Comparison of ENCODE assay signal across 17 cellular contexts in genomic region chr3:194097141-194097880, GRCh38. TPM values are rescaled to one million over a fixed set of nuclear protein-coding genes. Genes with fewer than 3 reads are reported as not detected.
DNase-seq lines count a peak whose midpoint lies in the region; ATAC-seq and TF ChIP-seq lines count a peak whose summit lies in the region.
"Had no signal": no experiment of that assay in that cellular context is flagged by ENCODE, and none has a peak within 500 bp of the region (broad histone marks: within the 10 kb centered on the region; RNA-seq: fewer than 3 reads in every experiment).

No MANE protein-coding gene starts in this region.

- H3K4me3 Mint-ChIP-seq in endodermal cell (no peak overlapping the region), osteocyte (ENCODE audit: unreplicated experiment) (no peak overlapping the region)
- no peak overlapping the region for H3K4me3 Mint-ChIP-seq in stimulated activated naive B cell treated with anti-CD40 and anti-IgM and Interleukin-4, amounts not matched to agents 10 μg/mL and 1 μg/mL and 100 μg/mL, for 72 hours

- H3K27me3 ChIP-seq in endodermal cell (ENCODE audit: control insufficient read depth, insufficient read depth, low read length, poor library complexity, severe bottlenecking) (no peaks in the 10 kb centered on the region), mesenchymal stem cell (ENCODE audit: control insufficient read depth in 1 of 2, insufficient read depth in 1 of 2, low read length in 2 of 2) (peaks cover 24 to 46% of the 10 kb centered on the region in 2 experiments)
- H3K27me3 ChIP-seq: sigmoid colon had no signal

- no peaks in the 10 kb centered on the region for H3K36me3 ChIP-seq in endodermal cell (ENCODE audit: control insufficient read depth, insufficient read depth, low read length)
- no peaks in the 10 kb centered on the region for H3K36me3 ChIP-seq in mesenchymal stem cell (ENCODE audit: control insufficient read depth in 1 of 2, insufficient read depth in 2 of 2, low read depth in 1 of 2, low read length in 2 of 2)
- H3K36me3 ChIP-seq: sigmoid colon had no signal

- H3K4me3 ChIP-seq in endodermal cell (ENCODE audit: low read length), result no peak overlapping the region
- H3K4me3 ChIP-seq in mesenchymal stem cell (ENCODE audit: insufficient read depth in 1 of 2, low read depth in 1 of 2, low read length in 2 of 2), result peak overlapping the region in 1 of 2 experiments; percentile 26
- H3K4me3 ChIP-seq: sigmoid colon had no signal

- no peak overlapping the region for H2AFZ ChIP-seq in mesenchymal stem cell (ENCODE audit: low read depth, low read length)

- H3K23ac ChIP-seq in mesenchymal stem cell (ENCODE audit: low read length in 2 of 2), result no peak overlapping the region

- no peak overlapping the region for H2BK5ac ChIP-seq in mesenchymal stem cell (ENCODE audit: low read depth, low read length, poor library complexity, severe bottlenecking)

- no peak for ATAC-seq in stimulated activated naive B cell treated with anti-CD40 and anti-IgM and Interleukin-4, amounts not matched to agents 10 μg/mL and 1 μg/mL and 100 μg/mL, for 72 hours (replicated peaks)

- DNase-seq in NCI-H2196 (lab: John Stamatoyannopoulos, UW; ENCODE audit: unreplicated experiment) (peak; percentile 41), NCI-H2196 treated with DMSO at 0.1 percent for 48 hours (lab: John Stamatoyannopoulos, UW; ENCODE audit: unreplicated experiment) (no peak), endodermal cell (peak; percentile 73), mesenchymal stem cell (no peak), foreskin melanocyte (no peak), osteocyte (ENCODE audit: extremely low spot score, unreplicated experiment) (no peak)
- no peak for DNase-seq in stimulated activated naive B cell treated with anti-CD40 and anti-IgM and Interleukin-4, amounts not matched to agents 10 μg/mL and 1 μg/mL and 100 μg/mL, for 72 hours
- DNase-seq in activated naive CD4-positive, alpha-beta T cell (lab: John Stamatoyannopoulos, UW), result no peak
- DNase-seq: 8988T; activated effector memory CD4-positive, alpha-beta T cell treated with anti-CD3 and anti-CD28 coated beads, Interleukin-2, amount 50 U/mL, for 16 hours; dermis blood vessel endothelial cell; EL; GOT3; NCI-H1930; sigmoid colon; stimulated activated CD4-positive, alpha-beta T cell treated with anti-CD3 and anti-CD28 coated beads, Interleukin-2, amount 100 ng/mL, for 48 hours; stimulated activated CD8-positive, alpha-beta memory T cell treated with anti-CD3 and anti-CD28 coated beads, Interleukin-4, amount 100 ng/mL, for 48 hours had no signal

- H3K9me3 ChIP-seq in endodermal cell (ENCODE audit: control insufficient read depth, low read length) (no peaks in the 10 kb centered on the region), mesenchymal stem cell (ENCODE audit: control insufficient read depth, low read length) (no peaks in the 10 kb centered on the region)
- H3K9me3 ChIP-seq: sigmoid colon had no signal

- no peaks in the 10 kb centered on the region for H3K79me1 ChIP-seq in mesenchymal stem cell (replicated peaks; ENCODE audit: low read length, poor library complexity, severe bottlenecking)

- H3K4me1 Mint-ChIP-seq in endodermal cell, result peaks cover 32% of the 10 kb centered on the region
- peaks cover 69 to 82% of the 10 kb centered on the region in 2 donors for H3K4me1 Mint-ChIP-seq in stimulated activated naive B cell treated with anti-CD40 and anti-IgM and Interleukin-4, amounts not matched to agents 10 μg/mL and 1 μg/mL and 100 μg/mL, for 72 hours
- H3K4me1 Mint-ChIP-seq in osteocyte (ENCODE audit: unreplicated experiment), result peaks cover 14% of the 10 kb centered on the region

- H3K27me3 Mint-ChIP-seq in endodermal cell (ENCODE audit: insufficient read depth) (peaks cover 16% of the 10 kb centered on the region), osteocyte (ENCODE audit: unreplicated experiment) (peaks cover 51% of the 10 kb centered on the region)
- no peaks in the 10 kb centered on the region for H3K27me3 Mint-ChIP-seq in stimulated activated naive B cell treated with anti-CD40 and anti-IgM and Interleukin-4, amounts not matched to agents 10 μg/mL and 1 μg/mL and 100 μg/mL, for 72 hours

- H3K27ac ChIP-seq in endodermal cell (ENCODE audit: low read depth, low read length) (no peak overlapping the region), mesenchymal stem cell (ENCODE audit: low read length, poor library complexity, severe bottlenecking) (no peak overlapping the region)
- H3K27ac ChIP-seq: sigmoid colon had no signal

- no peak overlapping the region for H2BK15ac ChIP-seq in mesenchymal stem cell (ENCODE audit: low read depth, poor library complexity, severe bottlenecking)

- H3K9ac ChIP-seq in endodermal cell (ENCODE audit: extremely low read depth, low read length, poor library complexity, severe bottlenecking) (no peak overlapping the region), mesenchymal stem cell (ENCODE audit: low read length) (no peak overlapping the region)

- no peak overlapping the region for H2BK120ac ChIP-seq in mesenchymal stem cell (ENCODE audit: low read depth, low read length)

- H3K9me3 Mint-ChIP-seq in endodermal cell, result no peaks in the 10 kb centered on the region
- no peaks in the 10 kb centered on the region for H3K9me3 Mint-ChIP-seq in stimulated activated naive B cell treated with anti-CD40 and anti-IgM and Interleukin-4, amounts not matched to agents 10 μg/mL and 1 μg/mL and 100 μg/mL, for 72 hours
- H3K9me3 Mint-ChIP-seq in osteocyte (ENCODE audit: unreplicated experiment), result no peaks in the 10 kb centered on the region

- H2BK12ac ChIP-seq in mesenchymal stem cell (ENCODE audit: low read length in 2 of 2), result peak overlapping the region in 1 of 2 experiments; percentile 61

- WGBS in endodermal cell (ENCODE audit: insufficient coverage in 1 of 2, insufficient read length in 1 of 2), 2 experiments, result 85 to 92% methylated on average over 11 to 14 of the region's 14 CpGs
- WGBS in mesenchymal stem cell, result 83% methylated on average over 14 of the region's 14 CpGs

- H3K4ac ChIP-seq in mesenchymal stem cell (ENCODE audit: low read depth in 1 of 2, low read length in 2 of 2), result no peak overlapping the region

- no peak overlapping the region for H3K4me2 ChIP-seq in mesenchymal stem cell (ENCODE audit: low read length, poor library complexity, severe bottlenecking)

- H2AK5ac ChIP-seq in mesenchymal stem cell (ENCODE audit: low read length, severe bottlenecking), result no peak overlapping the region

- no peak overlapping the region for H3K14ac ChIP-seq in mesenchymal stem cell (ENCODE audit: low read length in 2 of 2)

- H3K36me3 Mint-ChIP-seq in endodermal cell (ENCODE audit: low read depth), result no peaks in the 10 kb centered on the region
- H3K36me3 Mint-ChIP-seq in stimulated activated naive B cell treated with anti-CD40 and anti-IgM and Interleukin-4, amounts not matched to agents 10 μg/mL and 1 μg/mL and 100 μg/mL, for 72 hours, result no peaks in the 10 kb centered on the region
- no peaks in the 10 kb centered on the region for H3K36me3 Mint-ChIP-seq in osteocyte (ENCODE audit: unreplicated experiment)

- no peak overlapping the region for H4K8ac ChIP-seq in mesenchymal stem cell (ENCODE audit: low read length)

- H3K18ac ChIP-seq in mesenchymal stem cell (ENCODE audit: low read depth in 1 of 2, low read length in 2 of 2), result no peak overlapping the region

- H3K27ac Mint-ChIP-seq in endodermal cell, result no peak overlapping the region
- peak overlapping the region; percentile 20 for H3K27ac Mint-ChIP-seq in stimulated activated naive B cell treated with anti-CD40 and anti-IgM and Interleukin-4, amounts not matched to agents 10 μg/mL and 1 μg/mL and 100 μg/mL, for 72 hours
- H3K27ac Mint-ChIP-seq in osteocyte (ENCODE audit: unreplicated experiment), result no peak overlapping the region

- peak overlapping the region; percentile 21 for H4K91ac ChIP-seq in mesenchymal stem cell (ENCODE audit: low read length)

- H3K4me1 ChIP-seq in endodermal cell (ENCODE audit: control insufficient read depth, insufficient read depth, low read length) (peaks cover 3% of the 10 kb centered on the region), mesenchymal stem cell (ENCODE audit: control insufficient read depth, insufficient read depth, low read depth, low read length) (peaks cover 19% of the 10 kb centered on the region)

- TF ChIP-seq CTCF in endodermal cell (conservative IDR thresholded peaks at IDR 0.05), result no peak
- TF ChIP-seq CTCF in osteocyte (IDR thresholded peaks at IDR 0.05), result no peak

RNA-seq across cellular contexts. Expression of gene HES1, which starts 38.6 kb away (rescaled TPM):
- total RNA-seq in endodermal cell (10 to 100 TPM in 1 of 2 donors, 1 to 10 TPM in 1; 2.1 to 17.5 TPM), osteocyte (41.0 and 51.6 TPM in 2 replicates)
- 63.6 TPM for polyA plus RNA-seq in endodermal cell (2013, experiment 1 of 2)
- polyA plus RNA-seq in endodermal cell (2013, experiment 2 of 2), result 67.6 TPM
- 194 TPM for polyA plus RNA-seq in mesenchymal stem cell (2013, experiment 1 of 2)
- polyA plus RNA-seq in mesenchymal stem cell (2013, experiment 2 of 2), result 184 TPM

Comparison
In these comparisons a context has a peak if more than half of its experiments do, and no peak if none do; other contexts are left out.
1. DNase-seq: peak in NCI-H2196 (single experiment) and endodermal cell (single experiment); none in NCI-H2196 treated with DMSO at 0.1 percent for 48 hours (single experiment), mesenchymal stem cell (single experiment), stimulated activated naive B cell treated with anti-CD40 and anti-IgM and Interleukin-4, amounts not matched to agents 10 μg/mL and 1 μg/mL and 100 μg/mL, for 72 hours (single experiment), foreskin melanocyte (single experiment), osteocyte (single experiment) and activated naive CD4-positive, alpha-beta T cell (0 of 4).